18 cellular contexts compared by ENCODE assay signal in genomic region chr1:114803001-114803400, GRCh38. TPM values are rescaled to one million over a fixed set of nuclear protein-coding genes. Genes with fewer than 3 reads are reported as not detected.
DNase-seq lines count a peak whose midpoint lies in the region; ATAC-seq and TF ChIP-seq lines count a peak whose summit lies in the region.
"Had no signal": no experiment of that assay in that cellular context is flagged by ENCODE, and none has a peak within 500 bp of the region (broad histone marks: within the 10 kb centered on the region; RNA-seq: fewer than 3 reads in every experiment).

No MANE protein-coding gene starts in this region.

- POLR2A ChIA-PET in CD4-positive, alpha-beta T cell (lab: Charles Lee) = no interaction called here

- TF ChIP-seq CTCF in CD4-positive, alpha-beta T cell (IDR thresholded peaks at IDR 0.05) = no peak

- H3K9me3 ChIP-seq in CD4-positive, alpha-beta T cell (ENCODE audit: control insufficient read depth, low read length) = no peaks in the 10 kb centered on the region
- H3K9me3 ChIP-seq: SK-N-SH had no signal

- no peak overlapping the region for H3K27ac Mint-ChIP-seq in CD4-positive, alpha-beta T cell
- H3K27ac Mint-ChIP-seq: HFFc6; stimulated activated naive CD8-positive, alpha-beta T cell treated with anti-CD3 and anti-CD28 coated beads, Interleukin-15, amount 100 ng/mL, for 72 hours had no signal

- DNase-seq in Caki2 (ENCODE audit: low read depth) = peak; percentile 77
- peak; percentile 92 for DNase-seq in HPDE6-E6E7 (ENCODE audit: extremely low spot score)
- no peak for DNase-seq in stimulated activated CD4-positive, alpha-beta T cell treated with anti-CD3 and anti-CD28 coated beads, Interleukin-4, amount 100 ng/mL, for 24 hours
- DNase-seq in globus pallidus (ENCODE audit: low spot score) = no peak
- no peak for DNase-seq in stimulated activated CD4-positive, alpha-beta T cell treated with anti-CD3 and anti-CD28 coated beads, Interleukin-4, amount 100 ng/mL, for 1 hour
- no peak for DNase-seq in CD4-positive, alpha-beta T cell
- DNase-seq: activated naive CD4-positive, alpha-beta T cell; dermis blood vessel endothelial cell; HFFc6; IMR-90; midbrain; NCI-H1092 treated with DMSO at 0.1 percent for 48 hours; NCI-H2227 treated with DMSO at 0.1 percent for 48 hours; SK-N-SH; small intestine; stimulated activated naive CD8-positive, alpha-beta T cell treated with anti-CD3 and anti-CD28 coated beads, Interleukin-15, amount 100 ng/mL, for 72 hours had no signal

- peaks cover 29% of the 10 kb centered on the region for H3K27me3 Mint-ChIP-seq in CD4-positive, alpha-beta T cell

- intact Hi-C loops in CD4-positive, alpha-beta T cell (cut with DNase I, micrococcal nuclease) = no loop called here

- ATAC-seq in GM19463 (IDR thresholded peaks at IDR 0.05; ENCODE audit: unreplicated experiment) = peak; percentile 76
- ATAC-seq in esophagus mucosa = peak; percentile 98
- no peak for ATAC-seq in CD4-positive, alpha-beta T cell (ENCODE audit: poor library complexity)
- ATAC-seq: stimulated activated naive CD8-positive, alpha-beta T cell treated with anti-CD3 and anti-CD28 coated beads, Interleukin-15, amount 100 ng/mL, for 72 hours had no signal

- H3K4me1 Mint-ChIP-seq in CD4-positive, alpha-beta T cell (ENCODE audit: low read depth) = no peaks in the 10 kb centered on the region
- H3K4me1 Mint-ChIP-seq: stimulated activated naive CD8-positive, alpha-beta T cell treated with anti-CD3 and anti-CD28 coated beads, Interleukin-15, amount 100 ng/mL, for 72 hours had no signal

- in situ Hi-C loops in Caki2 (cut with HindIII; ENCODE audit: low pct_unique_long_range_greater_than_20kb, low sequenced_read_pairs) = no loop called here

- no peak overlapping the region for H3K27ac ChIP-seq in CD4-positive, alpha-beta T cell (ENCODE audit: low read depth, low read length)

- no peaks in the 10 kb centered on the region for H3K9me3 Mint-ChIP-seq in CD4-positive, alpha-beta T cell
- H3K9me3 Mint-ChIP-seq: HFFc6; stimulated activated naive CD8-positive, alpha-beta T cell treated with anti-CD3 and anti-CD28 coated beads, Interleukin-15, amount 100 ng/mL, for 72 hours had no signal

- H3K27me3 ChIP-seq in CD4-positive, alpha-beta T cell (ENCODE audit: control insufficient read depth, insufficient read depth, low read length) = peaks cover 12% of the 10 kb centered on the region

- H3K36me3 Mint-ChIP-seq in CD4-positive, alpha-beta T cell (ENCODE audit: low read depth) = no peaks in the 10 kb centered on the region

- H3K4me3 Mint-ChIP-seq in CD4-positive, alpha-beta T cell = no peak overlapping the region
- H3K4me3 Mint-ChIP-seq: HFFc6; stimulated activated naive CD8-positive, alpha-beta T cell treated with anti-CD3 and anti-CD28 coated beads, Interleukin-15, amount 100 ng/mL, for 72 hours had no signal

- CTCF ChIA-PET in CD4-positive, alpha-beta T cell (lab: Charles Lee) = interaction anchor here (1.1 kb wide), 1 partner anchor 33 kb away, joined by 5 read pairs; no protein-coding TSS in a partner anchor

RNA-seq across cellular contexts. Expression of gene SIKE1, which starts 22.5 kb away (rescaled TPM):
- total RNA-seq in Caki2 (2014; rRNA removed; shearing (Covaris generic); ENCODE audit: low replicate concordance) = 23.2 and 89.6 TPM in 2 replicates
- 30.9 TPM for total RNA-seq in esophagus mucosa
- 10 to 100 TPM; 69.8 to 75.3 TPM for total RNA-seq in CD4-positive, alpha-beta T cell

RNA-seq across cellular contexts. Expression of gene CSDE1, which starts 45.2 kb away (rescaled TPM):
- 112 and 120 TPM in 2 replicates for total RNA-seq in Caki2 (2014; rRNA removed; shearing (Covaris generic); ENCODE audit: low replicate concordance)
- total RNA-seq in esophagus mucosa = 414 TPM
- total RNA-seq in CD4-positive, alpha-beta T cell = 100 to 1,000 TPM; 725 to 731 TPM

RNA-seq across cellular contexts. Expression of gene SYCP1, which starts 51.7 kb away (rescaled TPM):
- not detected in 2 replicates for total RNA-seq in Caki2 (2014; rRNA removed; shearing (Covaris generic); ENCODE audit: low replicate concordance)
- not detected for total RNA-seq in esophagus mucosa
- total RNA-seq in CD4-positive, alpha-beta T cell = not detected
- total RNA-seq: dermis blood vessel endothelial cell, HFFc6, IMR-90 had no signal

Comparison
In these comparisons a context has a peak if more than half of its experiments do, and no peak if none do; other contexts are left out.
1. DNase-seq: peak in Caki2 (single experiment) and HPDE6-E6E7 (single experiment); none in stimulated activated CD4-positive, alpha-beta T cell treated with anti-CD3 and anti-CD28 coated beads, Interleukin-4, amount 100 ng/mL, for 24 hours (single experiment), globus pallidus (single experiment), stimulated activated CD4-positive, alpha-beta T cell treated with anti-CD3 and anti-CD28 coated beads, Interleukin-4, amount 100 ng/mL, for 1 hour (single experiment) and CD4-positive, alpha-beta T cell (0 of 10).